In the genomic region with DNA sequence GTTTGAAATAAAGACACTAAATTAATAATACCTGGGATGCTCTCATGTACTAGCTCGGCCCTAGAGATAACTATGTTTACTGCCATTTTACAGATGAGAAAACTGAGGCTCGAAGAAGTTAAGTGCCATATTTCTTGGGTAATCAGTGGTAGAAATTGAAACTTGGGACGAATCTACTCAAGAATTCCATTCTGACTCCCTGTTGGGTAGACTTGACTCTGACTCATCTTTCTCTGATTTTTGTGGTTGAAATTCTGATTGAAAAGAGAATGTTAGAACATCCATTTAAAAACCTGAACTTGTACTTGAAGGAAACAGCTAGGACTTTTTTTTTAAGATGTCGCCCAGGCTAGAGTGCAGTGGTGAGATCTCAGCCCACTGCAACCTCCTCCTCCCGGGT, we compare ENCODE assay signal across 15 cellular contexts. TPM values are rescaled to one million over a fixed set of nuclear protein-coding genes. Genes with fewer than 3 reads are reported as not detected.
DNase-seq lines count a peak whose midpoint lies in the region; TF ChIP-seq lines count a peak whose summit lies in the region.
"Had no signal": no experiment of that assay in that cellular context is flagged by ENCODE, and none has a peak within 500 bp of the region (broad histone marks: within the 10 kb centered on the region; RNA-seq: fewer than 3 reads in every experiment).

No MANE protein-coding gene starts in this region.

- DNase-seq in AG09309 (ENCODE audit: low read depth) (peak; percentile 35), GM04503 (ENCODE audit: low read depth) (peak; percentile 42), glomerular visceral epithelial cell (ENCODE audit: extremely low spot score) (peak; percentile 32), putamen (ENCODE audit: low spot score) (no peak), NCI-H2081 (lab: John Stamatoyannopoulos, UW) (no peak)
- no peak for DNase-seq in activated T-helper 1 cell treated with anti-CD3 and anti-CD28 coated beads, Interleukin-12 subunit alpha, Interleukin-12 subunit beta, Interleukin-2, Interleukin-4 antibody, amounts not matched to agents 30 ng/mL and 10 ng/mL and 1 ng/mL, durations not matched to agents 14 hours and 24 hours and 36 hours (ENCODE audit: low spot score)
- no peak for DNase-seq in effector CD8-positive, alpha-beta T cell (lab: John Stamatoyannopoulos, UW)
- DNase-seq: activated gamma-delta T cell; CD4-positive, alpha-beta memory T cell; central memory CD4-positive, alpha-beta T cell; left lung; naive thymus-derived CD4-positive, alpha-beta T cell; NCI-H2227 treated with DMSO at 0.1 percent for 48 hours; right lobe of liver had no signal

- TF ChIP-seq CTCF in AG09309 (IDR thresholded peaks at IDR 0.05; ENCODE audit: control insufficient read depth, insufficient read depth, low read depth, low read length, missing control alignments), result no peak

- H3K27me3 Mint-ChIP-seq in activated T-helper 1 cell treated with anti-CD3 and anti-CD28 coated beads, Interleukin-12 subunit alpha, Interleukin-12 subunit beta, Interleukin-2, Interleukin-4 antibody, amounts not matched to agents 30 ng/mL and 10 ng/mL and 1 ng/mL, durations not matched to agents 14 hours and 24 hours and 36 hours (ENCODE audit: insufficient read depth), result no peaks in the 10 kb centered on the region
- H3K27me3 Mint-ChIP-seq: CD4-positive, alpha-beta memory T cell; naive thymus-derived CD4-positive, alpha-beta T cell had no signal

- peaks cover 4% of the 10 kb centered on the region for H3K9me3 Mint-ChIP-seq in activated T-helper 1 cell treated with anti-CD3 and anti-CD28 coated beads, Interleukin-12 subunit alpha, Interleukin-12 subunit beta, Interleukin-2, Interleukin-4 antibody, amounts not matched to agents 30 ng/mL and 10 ng/mL and 1 ng/mL, durations not matched to agents 14 hours and 24 hours and 36 hours
- H3K9me3 Mint-ChIP-seq: CD4-positive, alpha-beta memory T cell had no signal

- no peak overlapping the region for H3K4me3 ChIP-seq in AG09309 (ENCODE audit: control insufficient read depth, low read depth, low read length)
- H3K4me3 ChIP-seq: hepatocyte, left lung, right lobe of liver had no signal

- intact Hi-C loops in activated T-helper 1 cell treated with anti-CD3 and anti-CD28 coated beads, Interleukin-12 subunit alpha, Interleukin-12 subunit beta, Interleukin-2, Interleukin-4 antibody, amounts not matched to agents 30 ng/mL and 10 ng/mL and 1 ng/mL, durations not matched to agents 14 hours and 24 hours and 36 hours (cut with micrococcal nuclease), result loop anchor here (1.0 to 5.0 kb wide), 7 partner anchors 11 to 383 kb away; no protein-coding TSS in a partner anchor

- H3K4me1 Mint-ChIP-seq in activated T-helper 1 cell treated with anti-CD3 and anti-CD28 coated beads, Interleukin-12 subunit alpha, Interleukin-12 subunit beta, Interleukin-2, Interleukin-4 antibody, amounts not matched to agents 30 ng/mL and 10 ng/mL and 1 ng/mL, durations not matched to agents 14 hours and 24 hours and 36 hours (ENCODE audit: low read depth), result peaks cover 34% of the 10 kb centered on the region

- H3K4me3 Mint-ChIP-seq in activated T-helper 1 cell treated with anti-CD3 and anti-CD28 coated beads, Interleukin-12 subunit alpha, Interleukin-12 subunit beta, Interleukin-2, Interleukin-4 antibody, amounts not matched to agents 30 ng/mL and 10 ng/mL and 1 ng/mL, durations not matched to agents 14 hours and 24 hours and 36 hours, result peak overlapping the region; percentile 7
- H3K4me3 Mint-ChIP-seq: CD4-positive, alpha-beta memory T cell; naive thymus-derived CD4-positive, alpha-beta T cell had no signal

- peak overlapping the region; percentile 74 for H3K27ac Mint-ChIP-seq in activated T-helper 1 cell treated with anti-CD3 and anti-CD28 coated beads, Interleukin-12 subunit alpha, Interleukin-12 subunit beta, Interleukin-2, Interleukin-4 antibody, amounts not matched to agents 30 ng/mL and 10 ng/mL and 1 ng/mL, durations not matched to agents 14 hours and 24 hours and 36 hours
- H3K27ac Mint-ChIP-seq: CD4-positive, alpha-beta memory T cell; naive thymus-derived CD4-positive, alpha-beta T cell had no signal

- H3K36me3 Mint-ChIP-seq in activated T-helper 1 cell treated with anti-CD3 and anti-CD28 coated beads, Interleukin-12 subunit alpha, Interleukin-12 subunit beta, Interleukin-2, Interleukin-4 antibody, amounts not matched to agents 30 ng/mL and 10 ng/mL and 1 ng/mL, durations not matched to agents 14 hours and 24 hours and 36 hours (ENCODE audit: low read depth), result peaks cover 3% of the 10 kb centered on the region
- H3K36me3 Mint-ChIP-seq: CD4-positive, alpha-beta memory T cell; naive thymus-derived CD4-positive, alpha-beta T cell had no signal

RNA-seq across cellular contexts. Expression of a gene that starts 50.1 kb away (rescaled TPM):
- total RNA-seq in activated T-helper 1 cell treated with anti-CD3 and anti-CD28 coated beads, Interleukin-12 subunit alpha, Interleukin-12 subunit beta, Interleukin-2, Interleukin-4 antibody, amounts not matched to agents 30 ng/mL and 10 ng/mL and 1 ng/mL, durations not matched to agents 14 hours and 24 hours and 36 hours, result 0.23 and 0.66 TPM in 2 replicates
- total RNA-seq: CD4-positive, alpha-beta memory T cell had no signal

Comparison
In these comparisons a context has a peak if more than half of its experiments do, and no peak if none do; other contexts are left out.
1. DNase-seq: peak in AG09309 (single experiment), GM04503 (single experiment) and glomerular visceral epithelial cell (single experiment); none in activated T-helper 1 cell treated with anti-CD3 and anti-CD28 coated beads, Interleukin-12 subunit alpha, Interleukin-12 subunit beta, Interleukin-2, Interleukin-4 antibody, amounts not matched to agents 30 ng/mL and 10 ng/mL and 1 ng/mL, durations not matched to agents 14 hours and 24 hours and 36 hours (single experiment), effector CD8-positive, alpha-beta T cell (single experiment), putamen (single experiment) and NCI-H2081 (0 of 2).